ENCODE assay signal across 6 cellular contexts in the genomic region with DNA sequence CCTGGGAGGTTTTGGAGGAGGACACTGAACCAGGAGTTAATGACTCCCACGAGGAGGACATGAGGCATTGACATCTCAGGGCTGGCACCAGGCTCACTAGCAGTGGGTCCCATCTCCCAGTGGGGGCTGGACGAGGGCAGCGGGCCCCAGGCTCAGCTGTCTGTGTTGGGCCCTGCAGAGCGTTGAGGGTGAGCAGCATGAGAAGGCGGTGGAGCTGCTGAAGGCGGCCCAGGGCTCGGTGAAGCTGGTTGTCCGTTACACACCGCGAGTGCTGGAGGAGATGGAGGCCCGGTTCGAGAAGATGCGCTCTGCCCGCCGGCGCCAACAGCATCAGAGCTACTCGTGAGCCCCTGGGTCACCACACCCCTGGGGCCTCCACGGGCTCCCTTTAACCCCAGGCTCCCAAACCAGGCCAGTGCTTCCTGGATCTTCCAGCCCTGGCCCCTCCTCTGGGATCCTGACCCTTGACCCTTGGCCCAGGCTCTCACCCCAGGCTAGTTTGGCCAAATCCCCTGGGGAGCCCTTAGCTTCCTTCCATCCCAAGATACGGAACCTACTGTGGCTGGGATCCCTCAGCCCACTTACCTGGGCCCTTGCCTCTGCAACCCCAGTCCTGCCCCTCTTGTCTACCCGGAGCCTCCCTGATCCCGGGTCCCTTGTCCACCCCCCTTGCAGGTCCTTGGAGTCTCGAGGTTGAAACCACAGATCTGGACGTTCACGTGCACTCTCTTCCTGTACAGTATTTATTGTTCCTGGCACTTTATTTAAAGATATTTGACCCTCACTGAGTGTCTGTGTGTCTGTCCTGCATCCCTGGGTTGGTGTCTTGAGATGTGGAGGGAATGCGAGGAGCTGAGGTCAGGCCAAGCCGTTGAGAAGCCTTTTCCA. TPM values are rescaled to one million over a fixed set of nuclear protein-coding genes. Genes with fewer than 3 reads are reported as not detected.
DNase-seq lines count a peak whose midpoint lies in the region; ATAC-seq lines count a peak whose summit lies in the region.

No MANE protein-coding gene starts in this region.

- H3K9me3 ChIP-seq in CD4-positive, CD25-positive, alpha-beta regulatory T cell (ENCODE audit: control insufficient read depth in 2 of 2, low read length in 2 of 2) = no peaks in the 10 kb centered on the region

- no peak for DNase-seq in CD4-positive, CD25-positive, alpha-beta regulatory T cell
- DNase-seq in activated naive CD4-positive, alpha-beta T cell treated with anti-CD3 and anti-CD28 coated beads, Interleukin-2, amount 50 U/mL, for 72 hours (ENCODE audit: low spot score in 2 of 2) = no peak
- DNase-seq in memory B cell (ENCODE audit: low spot score in 2 of 2) = no peak
- DNase-seq in pons (ENCODE audit: low spot score) = no peak
- no peak for DNase-seq in KBM-7
- DNase-seq in NCI-H146 (lab: John Stamatoyannopoulos, UW) = no peak

- peaks cover 5 to 49% (median 32%) of the 10 kb centered on the region in 4 donors for H3K4me1 Mint-ChIP-seq in CD4-positive, CD25-positive, alpha-beta regulatory T cell
- peaks cover 37% of the 10 kb centered on the region for H3K4me1 Mint-ChIP-seq in memory B cell

- H3K27ac Mint-ChIP-seq in CD4-positive, CD25-positive, alpha-beta regulatory T cell = peak overlapping the region; percentile 76 to 96 (median 90)
- H3K27ac Mint-ChIP-seq in activated naive CD4-positive, alpha-beta T cell treated with anti-CD3 and anti-CD28 coated beads, Interleukin-2, amount 50 U/mL, for 72 hours = peak overlapping the region; percentile 90 to 96
- peak overlapping the region; percentile 90 for H3K27ac Mint-ChIP-seq in memory B cell

- in situ Hi-C loops in KBM-7 (cut with MboI; ENCODE audit: low pct_unique_long_range_greater_than_20kb, low sequenced_read_pairs) = no loop called here

- H3K9me3 Mint-ChIP-seq in CD4-positive, CD25-positive, alpha-beta regulatory T cell = no peaks in the 10 kb centered on the region
- H3K9me3 Mint-ChIP-seq in activated naive CD4-positive, alpha-beta T cell treated with anti-CD3 and anti-CD28 coated beads, Interleukin-2, amount 50 U/mL, for 72 hours = no peaks in the 10 kb centered on the region
- no peaks in the 10 kb centered on the region for H3K9me3 Mint-ChIP-seq in memory B cell

- peak overlapping the region; percentile 77 for H3K4me3 ChIP-seq in CD4-positive, CD25-positive, alpha-beta regulatory T cell (ENCODE audit: low read depth, low read length)

- H3K36me3 Mint-ChIP-seq in CD4-positive, CD25-positive, alpha-beta regulatory T cell = no peaks in the 10 kb centered on the region
- no peaks in the 10 kb centered on the region for H3K36me3 Mint-ChIP-seq in activated naive CD4-positive, alpha-beta T cell treated with anti-CD3 and anti-CD28 coated beads, Interleukin-2, amount 50 U/mL, for 72 hours
- H3K36me3 Mint-ChIP-seq in memory B cell = no peaks in the 10 kb centered on the region

- H3K27ac ChIP-seq in CD4-positive, CD25-positive, alpha-beta regulatory T cell (ENCODE audit: insufficient read depth, low read length, poor library complexity, severe bottlenecking) = peak overlapping the region; percentile 91

- peak overlapping the region; percentile 88 to 98 (median 90) for H3K4me3 Mint-ChIP-seq in CD4-positive, CD25-positive, alpha-beta regulatory T cell
- peak overlapping the region; percentile 83 for H3K4me3 Mint-ChIP-seq in memory B cell

- peaks cover 43% of the 10 kb centered on the region for H3K4me1 ChIP-seq in CD4-positive, CD25-positive, alpha-beta regulatory T cell (ENCODE audit: control insufficient read depth, insufficient read depth, low read length, poor library complexity, severe bottlenecking)

- peaks cover 32% of the 10 kb centered on the region for H3K27me3 Mint-ChIP-seq in CD4-positive, CD25-positive, alpha-beta regulatory T cell
- peaks cover 9% of the 10 kb centered on the region for H3K27me3 Mint-ChIP-seq in memory B cell

- no peaks in the 10 kb centered on the region for H3K27me3 ChIP-seq in CD4-positive, CD25-positive, alpha-beta regulatory T cell (ENCODE audit: control insufficient read depth, insufficient read depth, low read length)

- no peaks in the 10 kb centered on the region for H3K36me3 ChIP-seq in CD4-positive, CD25-positive, alpha-beta regulatory T cell (ENCODE audit: control insufficient read depth, insufficient read depth, low read length)

- ATAC-seq in CD4-positive, CD25-positive, alpha-beta regulatory T cell (ENCODE audit: low read depth in 2 of 2) = no peak
- no peak for ATAC-seq in activated naive CD4-positive, alpha-beta T cell treated with anti-CD3 and anti-CD28 coated beads, Interleukin-2, amount 50 U/mL, for 72 hours
- ATAC-seq in memory B cell (ENCODE audit: low read depth) = no peak

RNA-seq across cellular contexts. Expression of a gene that starts 1.0 kb away (rescaled TPM):
- total RNA-seq in CD4-positive, CD25-positive, alpha-beta regulatory T cell = 1.7 TPM
- polyA plus RNA-seq in CD4-positive, CD25-positive, alpha-beta regulatory T cell = 1 to 10 TPM; 1.1 to 3.7 (median 2.0) TPM
- 1 to 10 TPM; 1.1 TPM for total RNA-seq in activated naive CD4-positive, alpha-beta T cell treated with anti-CD3 and anti-CD28 coated beads, Interleukin-2, amount 50 U/mL, for 72 hours

RNA-seq across cellular contexts. Expression of a gene that starts 1.4 kb away (rescaled TPM):
- 2.6 TPM for total RNA-seq in CD4-positive, CD25-positive, alpha-beta regulatory T cell
- polyA plus RNA-seq in CD4-positive, CD25-positive, alpha-beta regulatory T cell = under 1 TPM in 3 of 4 donors, not detected in 1; 0.11 to 0.17 (median 0.17) TPM
- total RNA-seq in activated naive CD4-positive, alpha-beta T cell treated with anti-CD3 and anti-CD28 coated beads, Interleukin-2, amount 50 U/mL, for 72 hours = 10 to 100 TPM; 10.3 to 11.3 TPM

RNA-seq across cellular contexts. Expression of a gene that starts 3.8 kb away (rescaled TPM):
- total RNA-seq in CD4-positive, CD25-positive, alpha-beta regulatory T cell = 5.5 TPM
- polyA plus RNA-seq in CD4-positive, CD25-positive, alpha-beta regulatory T cell = 1 to 10 TPM; 2.6 to 4.4 (median 4.2) TPM
- 10 to 100 TPM in 1 of 2 donors, 1 to 10 TPM in 1; 1.9 to 12.4 TPM for total RNA-seq in activated naive CD4-positive, alpha-beta T cell treated with anti-CD3 and anti-CD28 coated beads, Interleukin-2, amount 50 U/mL, for 72 hours

RNA-seq across cellular contexts. Expression of a gene that starts 32.7 kb away (rescaled TPM):
- 381 TPM for total RNA-seq in CD4-positive, CD25-positive, alpha-beta regulatory T cell
- polyA plus RNA-seq in CD4-positive, CD25-positive, alpha-beta regulatory T cell = 10 to 100 TPM; 45.5 to 55.4 (median 52.2) TPM
- total RNA-seq in activated naive CD4-positive, alpha-beta T cell treated with anti-CD3 and anti-CD28 coated beads, Interleukin-2, amount 50 U/mL, for 72 hours = 100 to 1,000 TPM; 127 to 233 TPM

RNA-seq across cellular contexts. Expression of a gene that starts 37.3 kb away (rescaled TPM):
- not detected for total RNA-seq in CD4-positive, CD25-positive, alpha-beta regulatory T cell
- polyA plus RNA-seq in CD4-positive, CD25-positive, alpha-beta regulatory T cell = not detected
- total RNA-seq in activated naive CD4-positive, alpha-beta T cell treated with anti-CD3 and anti-CD28 coated beads, Interleukin-2, amount 50 U/mL, for 72 hours = not detected
